22 cellular contexts compared by ENCODE assay signal in genomic region chr12:32249701-32250270, GRCh38.
DNase-seq lines count a peak whose midpoint lies in the region; ATAC-seq, FAIRE-seq and TF ChIP-seq lines count a peak whose summit lies in the region.
"Had no signal": no experiment of that assay in that cellular context is flagged by ENCODE, and none has a peak within 500 bp of the region (broad histone marks: within the 10 kb centered on the region; RNA-seq: fewer than 3 reads in every experiment).

No MANE protein-coding gene starts in this region.

- ATAC-seq in WTC11: peak; percentile 64
- ATAC-seq: activated CD4-positive, CD25-positive, alpha-beta regulatory T cell treated with anti-CD3 and anti-CD28 coated beads, Interleukin-2, amount 50 U/mL, for 24 hours; activated CD8-positive, alpha-beta T cell treated with anti-CD3 and anti-CD28 coated beads, Interleukin-2, amount 10 ng/mL, durations not matched to agents 7 days and 5 days; left ventricle myocardium superior; stimulated activated naive B cell treated with anti-CD40 and anti-IgM and Interleukin-4, amounts not matched to agents 10 μg/mL and 1 μg/mL and 100 μg/mL, for 72 hours had no signal

- H3K4me1 Mint-ChIP-seq in HFFc6 (ENCODE audit: low read depth) (peaks cover 38% of the 10 kb centered on the region), WTC11 (peaks cover 38% of the 10 kb centered on the region)
- H3K4me1 Mint-ChIP-seq: nephron had no signal

- H3K9me3 Mint-ChIP-seq in HFFc6: no peaks in the 10 kb centered on the region
- peaks cover 15% of the 10 kb centered on the region for H3K9me3 Mint-ChIP-seq in WTC11

- H3K27ac ChIP-seq in coronary artery: no peak overlapping the region
- H3K27ac ChIP-seq: adrenal gland, heart left ventricle, prostate gland had no signal

- CTCF ChIA-PET in WTC11 (lab: Charles Lee): interaction anchor here (0.5 to 1.2 kb wide), 7 partner anchors 12 to 210 kb away, joined by 3 to 5 read pairs (median 3); no protein-coding TSS in a partner anchor

- H3K27me3 Mint-ChIP-seq in HFFc6 (ENCODE audit: insufficient read depth) (no peaks in the 10 kb centered on the region; the same call in 1 of the 2 replicates), WTC11 (ENCODE audit: low read depth) (no peaks in the 10 kb centered on the region)
- H3K27me3 Mint-ChIP-seq: B cell; stimulated activated naive B cell treated with anti-CD40 and anti-IgM and Interleukin-4, amounts not matched to agents 10 μg/mL and 1 μg/mL and 100 μg/mL, for 72 hours had no signal

- no peak overlapping the region for H3K4me3 ChIP-seq in coronary artery
- H3K4me3 ChIP-seq: adrenal gland, heart left ventricle, prostate gland had no signal

- no peak for TF ChIP-seq CTCF in HFFc6 (IDR thresholded peaks at IDR 0.05)
- no peak for TF ChIP-seq CTCF in WTC11 (IDR thresholded peaks at IDR 0.05)
- no peak for TF ChIP-seq CTCF in coronary artery (IDR thresholded peaks at IDR 0.05)
- TF ChIP-seq CTCF in D721Med (IDR thresholded peaks at IDR 0.05; ENCODE audit: insufficient read depth, missing control alignments): no peak

- peak; percentile 5 for FAIRE-seq in urothelium cell line (lab: Jason Lieb, UNC)
- no peak for FAIRE-seq in D721Med (lab: Jason Lieb, UNC)

- POLR2A ChIA-PET in WTC11 (lab: Charles Lee): no interaction called here

- H3K27ac Mint-ChIP-seq in HFFc6 (peak overlapping the region; percentile 65), WTC11 (peak overlapping the region; percentile 92)
- H3K27ac Mint-ChIP-seq: activated CD8-positive, alpha-beta T cell treated with anti-CD3 and anti-CD28 coated beads, Interleukin-2, amount 10 ng/mL, durations not matched to agents 7 days and 5 days; B cell; stimulated activated naive B cell treated with anti-CD40 and anti-IgM and Interleukin-4, amounts not matched to agents 10 μg/mL and 1 μg/mL and 100 μg/mL, for 72 hours had no signal

- DNase-seq in HFFc6 (no peak), WTC11 (ENCODE audit: low spot score) (no peak), kidney tubule cell (ENCODE audit: low spot score) (peak; percentile 22), urothelium cell line (ENCODE audit: low spot score) (no peak), coronary artery (ENCODE audit: low spot score) (no peak), D721Med (ENCODE audit: insufficient read length, low spot score) (no peak), SW 1271 (lab: John Stamatoyannopoulos, UW) (no peak)
- DNase-seq: activated CD8-positive, alpha-beta T cell treated with anti-CD3 and anti-CD28 coated beads, Interleukin-2, amount 10 ng/mL, durations not matched to agents 7 days and 5 days; adrenal gland; dermis blood vessel endothelial cell; DMS79 treated with DMSO at 0.1 percent for 48 hours; heart left ventricle; left ventricle myocardium superior; NCI-H2171; NCI-H526 treated with DMSO at 0.1 percent for 48 hours; stimulated activated CD4-positive, alpha-beta T cell treated with anti-CD3 and anti-CD28 coated beads, Interleukin-1b, Interleukin-23, amount 100 ng/mL, for 48 hours; stimulated activated naive B cell treated with anti-CD40 and anti-IgM and Interleukin-4, amounts not matched to agents 10 μg/mL and 1 μg/mL and 100 μg/mL, for 72 hours; T1000 had no signal

- H3K4me3 Mint-ChIP-seq in HFFc6: no peak overlapping the region
- H3K4me3 Mint-ChIP-seq in WTC11: no peak overlapping the region
- H3K4me3 Mint-ChIP-seq: activated CD8-positive, alpha-beta T cell treated with anti-CD3 and anti-CD28 coated beads, Interleukin-2, amount 10 ng/mL, durations not matched to agents 7 days and 5 days; B cell; nephron; stimulated activated naive B cell treated with anti-CD40 and anti-IgM and Interleukin-4, amounts not matched to agents 10 μg/mL and 1 μg/mL and 100 μg/mL, for 72 hours had no signal

- H3K36me3 Mint-ChIP-seq in HFFc6 (ENCODE audit: low read depth) (peaks cover 26% of the 10 kb centered on the region), WTC11 (peaks cover 27% of the 10 kb centered on the region)

TF ChIP-seq in WTC11, 78 proteins besides CTCF, POLR2A, EP300 and RAD21:
- TF ChIP-seq ZNF232 (CRISPR knock-in tag; IDR thresholded peaks at IDR 0.05) (no peak), ZNF396 (CRISPR knock-in tag; IDR thresholded peaks at IDR 0.05; ENCODE audit: borderline replicate concordance) (no peak), FOXP4 (CRISPR knock-in tag; IDR thresholded peaks at IDR 0.05) (no peak), ZNF281 (CRISPR knock-in tag; IDR thresholded peaks at IDR 0.05) (no peak), FOXK1 (CRISPR knock-in tag; IDR thresholded peaks at IDR 0.05) (no peak), ZNF138 (CRISPR knock-in tag; conservative IDR thresholded peaks at IDR 0.05) (no peak), SOX15 (CRISPR knock-in tag; IDR thresholded peaks at IDR 0.05) (no peak), FOXJ3 (CRISPR knock-in tag; IDR thresholded peaks at IDR 0.05; ENCODE audit: borderline replicate concordance) (no peak), NFYB (CRISPR knock-in tag; conservative IDR thresholded peaks at IDR 0.05; ENCODE audit: low read depth) (no peak), MYBL2 (CRISPR knock-in tag; IDR thresholded peaks at IDR 0.05) (no peak)
